26 cellular contexts compared by ENCODE assay signal in genomic region chrY:18951019-18951418, GRCh38.
"Had no signal": no experiment of that assay in that cellular context is flagged by ENCODE, and none has a peak within 500 bp of the region (broad histone marks: within the 10 kb centered on the region; RNA-seq: fewer than 3 reads in every experiment).

No MANE protein-coding gene starts in this region.

- ATAC-seq: gastroesophageal sphincter; naive thymus-derived CD8-positive, alpha-beta T cell; pancreas; stimulated activated memory B cell treated with anti-CD40 and anti-IgM and Interleukin-4, amounts not matched to agents 10 μg/mL and 1 μg/mL and 100 μg/mL, for 72 hours; stimulated activated naive CD8-positive, alpha-beta T cell treated with anti-CD3 and anti-CD28 coated beads, Interleukin-15, amount 100 ng/mL, for 72 hours had no signal

- DNase-seq: activated CD4-positive, alpha-beta memory T cell treated with anti-CD3 and anti-CD28 coated beads, Interleukin-2, amount 10 ng/mL, durations not matched to agents 7 days and 5 days; activated CD4-positive, alpha-beta T cell treated with anti-CD3 and anti-CD28 coated beads for 1 hour; activated CD4-positive, alpha-beta T cell treated with anti-CD3 and anti-CD28 coated beads, Interleukin-2, amount 10 ng/mL, durations not matched to agents 7 days and 5 days; activated CD8-positive, alpha-beta memory T cell treated with anti-CD3 and anti-CD28 coated beads, Interleukin-2, amount 50 U/mL, for 48 hours; activated gamma-delta T cell; activated naive CD4-positive, alpha-beta T cell treated with anti-CD3 and anti-CD28 coated beads, Interleukin-2, amount 50 U/mL, for 16 hours; activated T-cell treated with anti-CD3 and anti-CD28 coated beads, Interleukin-2, amount 50 U/mL, for 24 hours; amniotic stem cell; brain microvascular endothelial cell; caudate nucleus; head of caudate nucleus; hippocampal formation; naive thymus-derived CD8-positive, alpha-beta T cell; nucleus accumbens; pancreas; stimulated activated CD4-positive, alpha-beta T cell treated with anti-CD3 and anti-CD28 coated beads, Interleukin-1b, Interleukin-23, amount 100 ng/mL, for 48 hours; stimulated activated CD4-positive, alpha-beta T cell treated with anti-CD3 and anti-CD28 coated beads, Interleukin-4, amount 100 ng/mL, for 4 hours; stimulated activated CD8-positive, alpha-beta memory T cell treated with anti-CD3 and anti-CD28 coated beads, Interleukin-4, amount 100 ng/mL, for 48 hours; stimulated activated naive CD8-positive, alpha-beta T cell treated with anti-CD3 and anti-CD28 coated beads, Interleukin-15, amount 100 ng/mL, for 72 hours; substantia nigra; uterus had no signal

- H3K4me3 ChIP-seq: gastroesophageal sphincter, pancreas, prostate gland, right atrium auricular region, smooth muscle cell, uterus had no signal
